ENCODE assay signal across 14 cellular contexts in the genomic region with DNA sequence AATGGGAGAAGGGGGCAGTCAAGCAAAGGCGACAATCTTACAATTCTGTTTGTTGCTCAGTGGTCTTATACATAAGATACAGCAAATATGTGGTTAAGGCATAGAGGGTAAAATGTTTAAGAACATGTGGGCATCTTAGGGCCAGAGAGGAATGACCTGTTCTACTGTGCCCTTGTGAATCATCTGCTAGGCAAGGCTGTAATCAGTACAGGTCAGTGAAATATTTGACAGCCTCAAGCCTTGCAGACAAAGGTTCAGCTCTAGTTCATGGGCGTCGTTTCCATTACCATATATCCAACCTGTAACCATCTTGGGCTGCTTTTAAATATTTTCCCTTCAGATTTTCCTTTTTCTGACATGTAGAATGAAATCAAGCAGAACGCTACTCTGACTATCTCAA. TPM values are rescaled to one million over a fixed set of nuclear protein-coding genes. Genes with fewer than 3 reads are reported as not detected.
A peak's percentile ranks its signal among the peaks of the same experiment; 100 is the strongest.
DNase-seq lines count a peak whose midpoint lies in the region; ATAC-seq lines count a peak whose summit lies in the region.
"Had no signal": no experiment of that assay in that cellular context is flagged by ENCODE, and none has a peak within 500 bp of the region (broad histone marks: within the 10 kb centered on the region; RNA-seq: fewer than 3 reads in every experiment).

No MANE protein-coding gene starts in this region.

- no peak overlapping the region for H2BK15ac ChIP-seq in neuronal stem cell (ENCODE audit: low read length)

- H3K14ac ChIP-seq in neuronal stem cell (ENCODE audit: low read length), result no peak overlapping the region

- no peak overlapping the region for H4K91ac ChIP-seq in neuronal stem cell (ENCODE audit: low read depth, low read length, poor library complexity)

- no peak overlapping the region for H3K9ac ChIP-seq in neuronal stem cell (ENCODE audit: low read depth, low read length, poor library complexity)

- H2AFZ ChIP-seq in neuronal stem cell (ENCODE audit: low read length), result peak overlapping the region; percentile 38

- peaks cover 0 to 2% of the 10 kb centered on the region in 2 donors for H3K4me1 ChIP-seq in neuronal stem cell (ENCODE audit: control insufficient read depth in 2 of 2, insufficient read depth in 1 of 2, low read depth in 1 of 2, low read length in 2 of 2)
- H3K4me1 ChIP-seq: A549, BE2C had no signal

- ATAC-seq in esophagus mucosa (peak; percentile 92), HG03108 (IDR thresholded peaks at IDR 0.05; ENCODE audit: unreplicated experiment) (no peak)
- ATAC-seq: A549 had no signal

- no peak overlapping the region for H3K18ac ChIP-seq in neuronal stem cell (ENCODE audit: low read length)

- peak; percentile 14 for DNase-seq in NCI-H226
- DNase-seq in neuronal stem cell (ENCODE audit: low spot score), result no peak
- DNase-seq in NCI-H748 (lab: John Stamatoyannopoulos, UW; ENCODE audit: unreplicated experiment), result no peak
- no peak for DNase-seq in superior temporal gyrus (ENCODE audit: extremely low spot score)
- DNase-seq: BE2C; CD4-positive, alpha-beta memory T cell; DMS153; DMS79 treated with DMSO at 0.1 percent for 48 hours; HCEC 1CT had no signal

- no peak overlapping the region for H2BK12ac ChIP-seq in neuronal stem cell (ENCODE audit: low read length)

- no peak overlapping the region for H3K4me3 ChIP-seq in neuronal stem cell (ENCODE audit: low read length in 2 of 2)
- H3K4me3 ChIP-seq: A549 had no signal

- H3K36me3 ChIP-seq in neuronal stem cell (replicated peaks in 1 of 2; ENCODE audit: control insufficient read depth in 2 of 2, insufficient read depth in 2 of 2, low read length in 2 of 2), result no peaks in the 10 kb centered on the region
- H3K36me3 ChIP-seq: BE2C had no signal

- no CpG with 5 or more reads among the region's 4 CpGs for WGBS in neuronal stem cell (ENCODE audit: extremely low coverage in 2 of 2, insufficient read length in 2 of 2, insufficient replicate concordance in 1 of 2), 2 donors

- H3K27me3 ChIP-seq in neuronal stem cell (ENCODE audit: control insufficient read depth in 3 of 3, insufficient read depth in 3 of 3, low read depth in 1 of 3, low read length in 3 of 3), result no peaks in the 10 kb centered on the region
- H3K27me3 ChIP-seq: BE2C had no signal

- no peak overlapping the region for H2AK5ac ChIP-seq in neuronal stem cell (ENCODE audit: low read depth, low read length)

- no peak overlapping the region for H3K23ac ChIP-seq in neuronal stem cell (ENCODE audit: low read depth, low read length, poor library complexity)

- H3K4me2 ChIP-seq in neuronal stem cell (ENCODE audit: insufficient read depth, low read length, poor library complexity, severe bottlenecking), result no peak overlapping the region
- H3K4me2 ChIP-seq: A549 had no signal

- H4K8ac ChIP-seq in neuronal stem cell (ENCODE audit: low read depth, low read length), result no peak overlapping the region

- H3K27ac ChIP-seq in neuronal stem cell (replicated peaks; ENCODE audit: low read length), result no peak overlapping the region
- H3K27ac ChIP-seq: A549, C4-2B, HL-60 had no signal

- no peaks in the 10 kb centered on the region for H3K79me1 ChIP-seq in neuronal stem cell (ENCODE audit: low read depth, low read length)

- H2BK5ac ChIP-seq in neuronal stem cell (ENCODE audit: low read length), result no peak overlapping the region

- peaks cover 0 to 5% of the 10 kb centered on the region in 2 donors for H3K9me3 ChIP-seq in neuronal stem cell (replicated peaks in 1 of 2; ENCODE audit: control insufficient read depth in 2 of 2, insufficient read depth in 1 of 2, low read depth in 1 of 2, low read length in 2 of 2)
- H3K9me3 ChIP-seq: A549, BE2C had no signal

- no peak overlapping the region for H2BK120ac ChIP-seq in neuronal stem cell (ENCODE audit: low read depth, low read length)

- no peak overlapping the region for H3K4ac ChIP-seq in neuronal stem cell (ENCODE audit: low read length)

RNA-seq across cellular contexts. Expression of a gene that starts 37.3 kb away (rescaled TPM):
- total RNA-seq in esophagus mucosa, result 20.6 TPM
- polyA plus RNA-seq in neuronal stem cell (2013, experiment 1 of 2), result 5.7 TPM
- 6.0 TPM for polyA plus RNA-seq in neuronal stem cell (2013, experiment 2 of 2)
